ENCODE assay signal across 22 cellular contexts in genomic region chr3:182244222-182244971, GRCh38.
DNase-seq lines count a peak whose midpoint lies in the region; ATAC-seq lines count a peak whose summit lies in the region.
"Had no signal": no experiment of that assay in that cellular context is flagged by ENCODE, and none has a peak within 500 bp of the region (broad histone marks: within the 10 kb centered on the region; RNA-seq: fewer than 3 reads in every experiment).

No MANE protein-coding gene starts in this region.

- DNase-seq in Ammon's horn (ENCODE audit: low spot score) (peak; percentile 79), cerebellar cortex (ENCODE audit: low spot score) (peak; percentile 19), islet precursor cell (peak; percentile 91), neuronal stem cell (ENCODE audit: low spot score) (no peak), GM19240 (ENCODE audit: insufficient read length, low spot score) (no peak)
- no peak for DNase-seq in effector memory CD8-positive, alpha-beta T cell
- no peak for DNase-seq in stimulated activated CD4-positive, alpha-beta T cell treated with anti-CD3 and anti-CD28 coated beads, Interleukin-15, amount 100 ng/mL, for 24 hours
- DNase-seq in activated effector memory CD4-positive, alpha-beta T cell treated with anti-CD3 and anti-CD28 coated beads, Interleukin-2, amount 50 U/mL, for 16 hours, result no peak
- DNase-seq: 8988T; activated CD4-positive, alpha-beta T cell treated with anti-CD3 and anti-CD28 coated beads, Interleukin-2, amount 10 ng/mL, durations not matched to agents 7 days and 5 days; activated naive CD8-positive, alpha-beta T cell treated with anti-CD3 and anti-CD28 coated beads, Interleukin-2, amount 10 ng/mL, durations not matched to agents 7 days and 5 days; COR-L47; left ventricle myocardium superior; NCI-H1417 treated with DMSO at 0.1 percent for 48 hours; NCI-H510A treated with DMSO at 0.1 percent for 48 hours; stimulated activated naive CD8-positive, alpha-beta T cell treated with anti-CD3 and anti-CD28 coated beads, Interleukin-15, amount 100 ng/mL, for 72 hours; upper lobe of right lung had no signal

- H3K27me3 Mint-ChIP-seq in effector memory CD8-positive, alpha-beta T cell, result no peaks in the 10 kb centered on the region
- H3K27me3 Mint-ChIP-seq: activated CD4-positive, alpha-beta T cell treated with anti-CD3 and anti-CD28 coated beads, Interleukin-2, amount 10 ng/mL, durations not matched to agents 7 days and 5 days; B cell; IgD-negative memory B cell; stimulated activated naive CD8-positive, alpha-beta T cell treated with anti-CD3 and anti-CD28 coated beads, Interleukin-15, amount 100 ng/mL, for 72 hours had no signal

- peaks cover 13 to 43% of the 10 kb centered on the region in 2 donors for H3K4me1 ChIP-seq in neuronal stem cell (ENCODE audit: control insufficient read depth in 2 of 2, insufficient read depth in 1 of 2, low read depth in 1 of 2, low read length in 2 of 2)
- H3K4me1 ChIP-seq: upper lobe of right lung had no signal

- H3K4me1 Mint-ChIP-seq in effector memory CD8-positive, alpha-beta T cell (ENCODE audit: low read depth in 2 of 2), result no peaks in the 10 kb centered on the region
- H3K4me1 Mint-ChIP-seq: activated CD4-positive, alpha-beta T cell treated with anti-CD3 and anti-CD28 coated beads, Interleukin-2, amount 10 ng/mL, durations not matched to agents 7 days and 5 days; activated naive CD8-positive, alpha-beta T cell treated with anti-CD3 and anti-CD28 coated beads, Interleukin-2, amount 10 ng/mL, durations not matched to agents 7 days and 5 days; B cell; IgD-negative memory B cell; stimulated activated naive CD8-positive, alpha-beta T cell treated with anti-CD3 and anti-CD28 coated beads, Interleukin-15, amount 100 ng/mL, for 72 hours had no signal

- no peak overlapping the region for H3K9ac ChIP-seq in neuronal stem cell (ENCODE audit: low read depth, low read length, poor library complexity)

- no peaks in the 10 kb centered on the region for H3K36me3 Mint-ChIP-seq in effector memory CD8-positive, alpha-beta T cell (ENCODE audit: insufficient read depth)
- H3K36me3 Mint-ChIP-seq: activated naive CD8-positive, alpha-beta T cell treated with anti-CD3 and anti-CD28 coated beads, Interleukin-2, amount 10 ng/mL, durations not matched to agents 7 days and 5 days; IgD-negative memory B cell had no signal

- no peak overlapping the region for H2BK120ac ChIP-seq in neuronal stem cell (ENCODE audit: low read depth, low read length)

- no peak for ATAC-seq in effector memory CD8-positive, alpha-beta T cell (replicated peaks)
- ATAC-seq: left ventricle myocardium superior; stimulated activated naive CD8-positive, alpha-beta T cell treated with anti-CD3 and anti-CD28 coated beads, Interleukin-15, amount 100 ng/mL, for 72 hours; upper lobe of right lung had no signal

- H2AK5ac ChIP-seq in neuronal stem cell (ENCODE audit: low read depth, low read length), result no peak overlapping the region

- H3K79me1 ChIP-seq in neuronal stem cell (ENCODE audit: low read depth, low read length), result no peaks in the 10 kb centered on the region

- no peak overlapping the region for H3K27ac Mint-ChIP-seq in effector memory CD8-positive, alpha-beta T cell
- H3K27ac Mint-ChIP-seq: activated CD4-positive, alpha-beta T cell treated with anti-CD3 and anti-CD28 coated beads, Interleukin-2, amount 10 ng/mL, durations not matched to agents 7 days and 5 days; activated naive CD8-positive, alpha-beta T cell treated with anti-CD3 and anti-CD28 coated beads, Interleukin-2, amount 10 ng/mL, durations not matched to agents 7 days and 5 days; activated T-helper 2 cell treated with anti-CD3 and anti-CD28 coated beads, Interferon-gamma antibody, Interleukin-2, Interleukin-4, amounts not matched to agents 10 μg/mL and 5 μg/mL and 100 μg/mL, durations not matched to agents 14 hours and 24 hours and 36 hours; B cell; IgD-negative memory B cell; stimulated activated naive CD8-positive, alpha-beta T cell treated with anti-CD3 and anti-CD28 coated beads, Interleukin-15, amount 100 ng/mL, for 72 hours had no signal

- H3K9me3 Mint-ChIP-seq in effector memory CD8-positive, alpha-beta T cell, result peaks cover 7 to 8% of the 10 kb centered on the region in 2 donors
- H3K9me3 Mint-ChIP-seq: activated CD4-positive, alpha-beta T cell treated with anti-CD3 and anti-CD28 coated beads, Interleukin-2, amount 10 ng/mL, durations not matched to agents 7 days and 5 days; activated naive CD8-positive, alpha-beta T cell treated with anti-CD3 and anti-CD28 coated beads, Interleukin-2, amount 10 ng/mL, durations not matched to agents 7 days and 5 days; activated T-helper 2 cell treated with anti-CD3 and anti-CD28 coated beads, Interferon-gamma antibody, Interleukin-2, Interleukin-4, amounts not matched to agents 10 μg/mL and 5 μg/mL and 100 μg/mL, durations not matched to agents 14 hours and 24 hours and 36 hours; IgD-negative memory B cell; stimulated activated naive CD8-positive, alpha-beta T cell treated with anti-CD3 and anti-CD28 coated beads, Interleukin-15, amount 100 ng/mL, for 72 hours had no signal

- no peak overlapping the region for H3K4me2 ChIP-seq in neuronal stem cell (ENCODE audit: insufficient read depth, low read length, poor library complexity, severe bottlenecking)

- H3K4me3 ChIP-seq in neuronal stem cell (ENCODE audit: low read length in 2 of 2), result no peak overlapping the region
- H3K4me3 ChIP-seq: right atrium auricular region, upper lobe of right lung had no signal

- H2BK15ac ChIP-seq in neuronal stem cell (ENCODE audit: low read length), result no peak overlapping the region

- no peak overlapping the region for H4K8ac ChIP-seq in neuronal stem cell (ENCODE audit: low read depth, low read length)

- H3K27me3 ChIP-seq in neuronal stem cell (ENCODE audit: control insufficient read depth in 3 of 3, insufficient read depth in 3 of 3, low read depth in 1 of 3, low read length in 3 of 3), result no peaks in the 10 kb centered on the region
- H3K27me3 ChIP-seq: neutrophil, right atrium auricular region, upper lobe of right lung had no signal

- no peak overlapping the region for H3K27ac ChIP-seq in neuronal stem cell (replicated peaks; ENCODE audit: low read length)
- H3K27ac ChIP-seq: neutrophil, right atrium auricular region, upper lobe of right lung had no signal

- WGBS in neuronal stem cell (ENCODE audit: extremely low coverage in 2 of 2, insufficient read length in 2 of 2, insufficient replicate concordance in 1 of 2), 2 donors, result no CpG with 5 or more reads among the region's 4 CpGs

- peaks cover 0 to 2% of the 10 kb centered on the region in 2 donors for H3K9me3 ChIP-seq in neuronal stem cell (replicated peaks in 1 of 2; ENCODE audit: control insufficient read depth in 2 of 2, insufficient read depth in 1 of 2, low read depth in 1 of 2, low read length in 2 of 2)
- H3K9me3 ChIP-seq: neutrophil, right atrium auricular region, upper lobe of right lung had no signal

- no peak overlapping the region for H3K23ac ChIP-seq in neuronal stem cell (ENCODE audit: low read depth, low read length, poor library complexity)

- H4K91ac ChIP-seq in neuronal stem cell (ENCODE audit: low read depth, low read length, poor library complexity), result no peak overlapping the region

- H3K4ac ChIP-seq in neuronal stem cell (ENCODE audit: low read length), result no peak overlapping the region

- no peak overlapping the region for H3K18ac ChIP-seq in neuronal stem cell (ENCODE audit: low read length)

- H3K4me3 Mint-ChIP-seq in effector memory CD8-positive, alpha-beta T cell, result no peak overlapping the region
- H3K4me3 Mint-ChIP-seq: activated CD4-positive, alpha-beta T cell treated with anti-CD3 and anti-CD28 coated beads, Interleukin-2, amount 10 ng/mL, durations not matched to agents 7 days and 5 days; activated naive CD8-positive, alpha-beta T cell treated with anti-CD3 and anti-CD28 coated beads, Interleukin-2, amount 10 ng/mL, durations not matched to agents 7 days and 5 days; B cell; IgD-negative memory B cell; stimulated activated naive CD8-positive, alpha-beta T cell treated with anti-CD3 and anti-CD28 coated beads, Interleukin-15, amount 100 ng/mL, for 72 hours had no signal

- no peak overlapping the region for H2BK12ac ChIP-seq in neuronal stem cell (ENCODE audit: low read length)

- H3K36me3 ChIP-seq in neuronal stem cell (replicated peaks in 1 of 2; ENCODE audit: control insufficient read depth in 2 of 2, insufficient read depth in 2 of 2, low read length in 2 of 2), result peaks cover 0 to 2% of the 10 kb centered on the region in 2 donors
- H3K36me3 ChIP-seq: neutrophil, right atrium auricular region, upper lobe of right lung had no signal

- H2AFZ ChIP-seq in neuronal stem cell (ENCODE audit: low read length), result peak overlapping the region; percentile 7

- no peak overlapping the region for H3K14ac ChIP-seq in neuronal stem cell (ENCODE audit: low read length)

- no peak overlapping the region for H2BK5ac ChIP-seq in neuronal stem cell (ENCODE audit: low read length)

Comparison
In these comparisons a context has a peak if more than half of its experiments do, and no peak if none do; other contexts are left out.
1. DNase-seq: peak in Ammon's horn (single experiment), cerebellar cortex (single experiment) and islet precursor cell (single experiment); none in neuronal stem cell (single experiment), effector memory CD8-positive, alpha-beta T cell (0 of 3), stimulated activated CD4-positive, alpha-beta T cell treated with anti-CD3 and anti-CD28 coated beads, Interleukin-15, amount 100 ng/mL, for 24 hours (single experiment), GM19240 (single experiment) and activated effector memory CD4-positive, alpha-beta T cell treated with anti-CD3 and anti-CD28 coated beads, Interleukin-2, amount 50 U/mL, for 16 hours (single experiment).